25 cellular contexts compared by ENCODE assay signal in the genomic region with DNA sequence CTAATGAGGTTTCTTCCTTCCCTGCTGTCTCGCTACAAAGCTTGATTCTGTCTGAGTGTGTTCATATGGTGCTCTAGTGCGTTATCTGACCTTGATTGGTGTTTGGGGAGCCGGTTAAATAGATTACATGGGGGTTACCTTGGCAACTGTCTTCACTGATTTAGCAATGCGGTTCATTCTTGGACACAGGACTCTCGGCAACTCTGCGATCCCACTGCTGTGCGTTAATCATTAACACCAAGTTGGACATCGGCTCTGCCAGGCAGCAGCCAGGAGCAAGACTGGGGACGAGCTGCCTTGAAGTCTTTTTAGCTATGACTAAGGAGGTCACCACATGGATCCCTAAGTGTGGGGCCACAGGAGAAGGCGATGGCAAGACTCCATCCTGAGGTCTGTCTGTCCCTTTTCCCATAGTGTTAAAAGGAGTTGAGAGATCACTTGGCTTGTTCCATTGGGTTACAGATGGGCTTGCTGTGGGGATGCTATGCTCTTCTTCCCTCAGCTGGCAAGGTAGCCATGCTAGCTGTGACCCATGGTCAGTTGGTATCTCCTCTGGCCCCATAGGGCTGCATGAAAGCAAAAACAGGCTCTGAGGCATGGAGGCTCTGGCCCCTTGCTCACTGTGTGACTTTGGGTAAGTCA.
DNase-seq lines count a peak whose midpoint lies in the region; ATAC-seq, FAIRE-seq and TF ChIP-seq lines count a peak whose summit lies in the region.
"Had no signal": no experiment of that assay in that cellular context is flagged by ENCODE, and none has a peak within 500 bp of the region (broad histone marks: within the 10 kb centered on the region; RNA-seq: fewer than 3 reads in every experiment).

No MANE protein-coding gene starts in this region.

- H3K9me3 ChIP-seq in Caco-2 (no peaks in the 10 kb centered on the region), kidney (ENCODE audit: control insufficient read depth in 1 of 2, low read length in 2 of 2) (no peaks in the 10 kb centered on the region), pancreas (no peaks in the 10 kb centered on the region), tibial artery (no peaks in the 10 kb centered on the region), sigmoid colon (no peaks in the 10 kb centered on the region)
- H3K9me3 ChIP-seq: gastroesophageal sphincter, spleen had no signal

- no peaks in the 10 kb centered on the region for H3K36me3 Mint-ChIP-seq in Caco-2 (ENCODE audit: insufficient read depth, unreplicated experiment)
- H3K36me3 Mint-ChIP-seq: activated CD4-positive, alpha-beta memory T cell treated with anti-CD3 and anti-CD28 coated beads for 36 hours; mesothelial cell of epicardium; stimulated activated naive B cell treated with anti-CD40 and anti-IgM and Interleukin-4, amounts not matched to agents 10 μg/mL and 1 μg/mL and 100 μg/mL, for 72 hours had no signal

- BruUV-seq in Caco-2 (replicated peaks; lab: Mats Ljungman, UMichigan) = no TSS peak

- intact Hi-C loops in Caco-2 (cut with micrococcal nuclease; ENCODE audit: unreplicated experiment) = no loop called here
- intact Hi-C loops in kidney (cut with DNase I) = no loop called here
- intact Hi-C loops in pancreas (cut with DNase I) = no loop called here
- intact Hi-C loops in tibial artery (cut with DNase I; ENCODE audit: low total_unique reads) = no loop called here
- intact Hi-C loops in sigmoid colon (cut with DNase I) = no loop called here

- no peaks in the 10 kb centered on the region for H3K27me3 Mint-ChIP-seq in Caco-2 (ENCODE audit: insufficient read depth, unreplicated experiment)
- H3K27me3 Mint-ChIP-seq: B cell; stimulated activated naive B cell treated with anti-CD40 and anti-IgM and Interleukin-4, amounts not matched to agents 10 μg/mL and 1 μg/mL and 100 μg/mL, for 72 hours had no signal

- no peak for TF ChIP-seq EP300 in sigmoid colon (IDR thresholded peaks at IDR 0.05)

- peak; percentile 85 for ATAC-seq in SK-N-SH treated with all-trans-retinoic acid at 6 μM for 48 hours
- peak; percentile 96 to 99 (median 98) for ATAC-seq in pancreas
- ATAC-seq: gastroesophageal sphincter; stimulated activated naive B cell treated with anti-CD40 and anti-IgM and Interleukin-4, amounts not matched to agents 10 μg/mL and 1 μg/mL and 100 μg/mL, for 72 hours had no signal

- peak; percentile 67 to 72 for DNase-seq in Caco-2
- DNase-seq in kidney = no peak
- DNase-seq in pancreas = peak in 5 of 6 donors; percentile 74 to 88 (median 85)
- DNase-seq in activated naive CD4-positive, alpha-beta T cell treated with anti-CD3 and anti-CD28 coated beads, Interleukin-2, amount 50 U/mL, for 16 hours = no peak
- no peak for DNase-seq in tibial artery
- no peak for DNase-seq in AG20443 (ENCODE audit: low spot score)
- no peak for DNase-seq in sigmoid colon
- DNase-seq: activated CD4-positive, alpha-beta memory T cell treated with anti-CD3 and anti-CD28 coated beads for 36 hours; amniotic stem cell; HFFc6; KG1; NCI-H1417 treated with DMSO at 0.1 percent for 48 hours; NCI-H446; nucleus accumbens; spleen; stimulated activated naive B cell treated with anti-CD40 and anti-IgM and Interleukin-4, amounts not matched to agents 10 μg/mL and 1 μg/mL and 100 μg/mL, for 72 hours had no signal

- TF ChIP-seq CTCF in Caco-2 (IDR thresholded peaks at IDR 0.05; ENCODE audit: insufficient read depth in 1 of 2, low read depth in 1 of 2, low read length in 1 of 2, severe bottlenecking in 1 of 2, unreplicated experiment in 1 of 2) (no peak), kidney (IDR thresholded peaks at IDR 0.05; ENCODE audit: borderline replicate concordance, extremely low read depth, insufficient read depth) (no peak), pancreas (IDR thresholded peaks at IDR 0.05) (no peak), tibial artery (IDR thresholded peaks at IDR 0.05) (no peak), sigmoid colon (IDR thresholded peaks at IDR 0.05) (no peak)

- WGBS in pancreas, 2 donors = 10% methylated on average over 10 of the region's 10 CpGs
- 19 to 62% methylated on average over 10 of the region's 10 CpGs for WGBS in sigmoid colon, 2 donors

- peaks cover 7% of the 10 kb centered on the region for H3K4me1 Mint-ChIP-seq in Caco-2 (ENCODE audit: low read depth, unreplicated experiment)
- H3K4me1 Mint-ChIP-seq: B cell; mesothelial cell of epicardium; stimulated activated naive B cell treated with anti-CD40 and anti-IgM and Interleukin-4, amounts not matched to agents 10 μg/mL and 1 μg/mL and 100 μg/mL, for 72 hours had no signal

- H3K4me1 ChIP-seq in Caco-2 = no peaks in the 10 kb centered on the region
- H3K4me1 ChIP-seq in kidney (ENCODE audit: control insufficient read depth in 1 of 2, insufficient read depth in 1 of 2, low read depth in 1 of 2, low read length in 2 of 2) = peaks cover 3 to 4% of the 10 kb centered on the region in 2 donors
- peaks cover 0 to 24% (median 20%) of the 10 kb centered on the region in 3 donors for H3K4me1 ChIP-seq in pancreas
- H3K4me1 ChIP-seq in tibial artery = no peaks in the 10 kb centered on the region
- no peaks in the 10 kb centered on the region for H3K4me1 ChIP-seq in sigmoid colon
- H3K4me1 ChIP-seq: gastroesophageal sphincter, spleen had no signal

- TF ChIP-seq POLR2A in sigmoid colon (IDR thresholded peaks at IDR 0.05) = no peak

- no peak overlapping the region for H3K4me3 ChIP-seq in Caco-2 (ENCODE audit: low read depth, low read length)
- H3K4me3 ChIP-seq in kidney (ENCODE audit: low read length in 2 of 2) = no peak overlapping the region
- no peak overlapping the region for H3K4me3 ChIP-seq in pancreas
- H3K4me3 ChIP-seq in tibial artery = no peak overlapping the region
- no peak overlapping the region for H3K4me3 ChIP-seq in sigmoid colon
- H3K4me3 ChIP-seq: gastroesophageal sphincter, spleen had no signal

- H3K36me3 ChIP-seq in Caco-2 (ENCODE audit: control insufficient read depth, insufficient read depth, low read length) (no peaks in the 10 kb centered on the region), kidney (ENCODE audit: control insufficient read depth in 1 of 2, insufficient read depth in 2 of 2, low read length in 2 of 2) (no peaks in the 10 kb centered on the region), pancreas (no peaks in the 10 kb centered on the region), tibial artery (no peaks in the 10 kb centered on the region), sigmoid colon (no peaks in the 10 kb centered on the region)
- H3K36me3 ChIP-seq: gastroesophageal sphincter, spleen had no signal

- H3K9ac ChIP-seq in kidney (ENCODE audit: low read length in 2 of 2) = no peak overlapping the region

- peak; percentile 45 for FAIRE-seq in kidney (lab: Jason Lieb, UNC)
- no peak for FAIRE-seq in pancreas (lab: Jason Lieb, UNC)
- FAIRE-seq: endothelial cell of umbilical vein, GM18507, GM19239, TTC549, urothelium cell line had no signal

- H3K27me3 ChIP-seq in Caco-2 (replicated peaks; ENCODE audit: control insufficient read depth, insufficient read depth, low read length) = no peaks in the 10 kb centered on the region
- H3K27me3 ChIP-seq in pancreas = no peaks in the 10 kb centered on the region
- H3K27me3 ChIP-seq in tibial artery = no peaks in the 10 kb centered on the region
- no peaks in the 10 kb centered on the region for H3K27me3 ChIP-seq in sigmoid colon
- H3K27me3 ChIP-seq: gastroesophageal sphincter, spleen had no signal

- peak overlapping the region; percentile 44 for H3K4me3 Mint-ChIP-seq in Caco-2 (ENCODE audit: unreplicated experiment)
- H3K4me3 Mint-ChIP-seq: activated CD4-positive, alpha-beta memory T cell treated with anti-CD3 and anti-CD28 coated beads for 36 hours; B cell; HFFc6; mesothelial cell of epicardium; stimulated activated naive B cell treated with anti-CD40 and anti-IgM and Interleukin-4, amounts not matched to agents 10 μg/mL and 1 μg/mL and 100 μg/mL, for 72 hours had no signal

- POLR2A ChIA-PET in Caco-2 (lab: Charles Lee) = no interaction called here

- H3K9me3 Mint-ChIP-seq in Caco-2 (ENCODE audit: unreplicated experiment) = no peaks in the 10 kb centered on the region
- H3K9me3 Mint-ChIP-seq: activated CD4-positive, alpha-beta memory T cell treated with anti-CD3 and anti-CD28 coated beads for 36 hours; HFFc6; stimulated activated naive B cell treated with anti-CD40 and anti-IgM and Interleukin-4, amounts not matched to agents 10 μg/mL and 1 μg/mL and 100 μg/mL, for 72 hours had no signal

- H3K27ac ChIP-seq in kidney (ENCODE audit: low read depth in 2 of 2, low read length in 2 of 2) (no peak overlapping the region), pancreas (peak overlapping the region in 3 of 4 donors; percentile 35 to 50 (median 44)), tibial artery (no peak overlapping the region), sigmoid colon (no peak overlapping the region)
- H3K27ac ChIP-seq: gastroesophageal sphincter, spleen had no signal

- CTCF ChIA-PET in Caco-2 (lab: Charles Lee) = no interaction called here

- peak overlapping the region; percentile 63 for H3K27ac Mint-ChIP-seq in Caco-2 (ENCODE audit: unreplicated experiment)
- H3K27ac Mint-ChIP-seq: activated CD4-positive, alpha-beta memory T cell treated with anti-CD3 and anti-CD28 coated beads for 36 hours; B cell; HFFc6; mesothelial cell of epicardium; stimulated activated naive B cell treated with anti-CD40 and anti-IgM and Interleukin-4, amounts not matched to agents 10 μg/mL and 1 μg/mL and 100 μg/mL, for 72 hours had no signal

TF ChIP-seq in SK-N-SH treated with all-trans-retinoic acid at 6 μM for 48 hours, 23 proteins besides CTCF, POLR2A, EP300 and RAD21:
- TF ChIP-seq TCF4 (CRISPR knock-in tag; IDR thresholded peaks at IDR 0.05; ENCODE audit: borderline replicate concordance) = peak; percentile 25; the same call in 1 of the 2 replicates
- no peak for TF ChIP-seq PPARA (CRISPR knock-in tag; IDR thresholded peaks at IDR 0.05; ENCODE audit: borderline replicate concordance)

Comparison
In these comparisons a context has a peak if more than half of its experiments do, and no peak if none do; other contexts are left out.
1. DNase-seq: peak in Caco-2 (2 of 2) and pancreas (5 of 6); none in kidney (single experiment), activated naive CD4-positive, alpha-beta T cell treated with anti-CD3 and anti-CD28 coated beads, Interleukin-2, amount 50 U/mL, for 16 hours (single experiment), tibial artery (0 of 2), AG20443 (single experiment) and sigmoid colon (single experiment).
2. H3K27ac ChIP-seq: peak in pancreas (3 of 4); none in kidney (0 of 2), tibial artery (0 of 2) and sigmoid colon (0 of 4).